ENCODE assay signal across 1 cellular context in the genomic region with DNA sequence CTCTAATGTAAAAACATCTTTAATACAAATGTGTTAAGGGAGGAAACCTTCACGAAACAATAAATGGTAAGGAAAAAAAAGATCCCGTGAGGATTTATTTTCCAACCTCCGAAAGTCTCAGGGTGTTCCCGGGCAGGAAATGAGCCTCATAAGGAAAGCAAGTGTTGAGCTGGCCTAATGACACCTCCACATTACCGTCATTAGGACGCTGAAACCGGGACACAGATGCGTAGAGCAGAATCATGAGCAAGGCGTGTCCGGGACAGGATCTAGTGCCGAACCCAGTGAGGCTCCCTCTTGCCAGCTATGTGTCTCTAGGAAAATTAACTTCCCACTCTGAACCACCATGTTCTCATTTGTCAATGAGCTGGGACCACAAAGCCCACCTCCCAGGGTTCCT.
TF ChIP-seq lines count a peak whose summit lies in the region.

No MANE protein-coding gene starts in this region.

TF ChIP-seq in HepG2, 621 proteins besides CTCF, POLR2A, EP300 and RAD21:
- TF ChIP-seq RBM22 (optimal IDR thresholded peaks at IDR 0.05; ENCODE audit: low read length) (peak; percentile 47), YY1 (IDR thresholded peaks at IDR 0.05; ENCODE audit: insufficient read depth, insufficient replicate concordance, low read depth, low read length) (no peak)
